ENCODE assay signal across 1 cellular context in the genomic region with DNA sequence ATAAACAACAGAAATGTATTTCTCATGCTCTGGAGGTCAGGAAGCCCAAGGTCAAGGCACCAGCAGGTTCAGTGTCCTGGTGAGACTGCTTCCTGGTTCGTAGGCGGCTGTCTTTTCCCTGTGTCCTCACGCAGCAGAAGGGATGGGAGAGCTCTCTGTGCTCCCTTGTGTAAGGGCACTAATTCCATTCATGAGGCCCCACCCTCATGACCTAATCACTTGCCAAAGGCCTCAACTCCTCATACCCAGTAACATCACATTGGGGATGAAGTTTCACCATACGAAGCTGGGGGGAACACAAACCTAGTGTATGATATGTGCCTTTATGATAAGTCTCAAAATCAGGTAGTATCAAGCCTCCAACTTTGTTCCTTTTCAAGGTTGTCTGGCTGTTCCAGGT.
TF ChIP-seq lines count a peak whose summit lies in the region.

No MANE protein-coding gene starts in this region.

TF ChIP-seq in IMR-90, 13 proteins besides CTCF, POLR2A, EP300 and RAD21:
- TF ChIP-seq, protein P1, sequence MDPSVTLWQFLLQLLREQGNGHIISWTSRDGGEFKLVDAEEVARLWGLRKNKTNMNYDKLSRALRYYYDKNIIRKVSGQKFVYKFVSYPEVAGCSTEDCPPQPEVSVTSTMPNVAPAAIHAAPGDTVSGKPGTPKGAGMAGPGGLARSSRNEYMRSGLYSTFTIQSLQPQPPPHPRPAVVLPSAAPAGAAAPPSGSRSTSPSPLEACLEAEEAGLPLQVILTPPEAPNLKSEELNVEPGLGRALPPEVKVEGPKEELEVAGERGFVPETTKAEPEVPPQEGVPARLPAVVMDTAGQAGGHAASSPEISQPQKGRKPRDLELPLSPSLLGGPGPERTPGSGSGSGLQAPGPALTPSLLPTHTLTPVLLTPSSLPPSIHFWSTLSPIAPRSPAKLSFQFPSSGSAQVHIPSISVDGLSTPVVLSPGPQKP (IDR thresholded peaks at IDR 0.05; ENCODE audit: borderline replicate concordance, low read depth, low read length), result no peak
- TF ChIP-seq CHD1 (IDR thresholded peaks at IDR 0.05; ENCODE audit: low read depth, low read length) (no peak), BHLHE40 (IDR thresholded peaks at IDR 0.05; ENCODE audit: low read depth, low read length) (no peak), RFX5 (IDR thresholded peaks at IDR 0.05; ENCODE audit: low read depth, low read length) (no peak), FOS (IDR thresholded peaks at IDR 0.05; ENCODE audit: low read depth, low read length) (no peak), SMC3 (IDR thresholded peaks at IDR 0.05; ENCODE audit: low read depth, low read length) (no peak), RCOR1 (IDR thresholded peaks at IDR 0.05; ENCODE audit: insufficient replicate concordance, low read length) (no peak), MAZ (IDR thresholded peaks at IDR 0.05; ENCODE audit: borderline replicate concordance, low read depth, low read length) (no peak), MXI1 (IDR thresholded peaks at IDR 0.05; ENCODE audit: borderline replicate concordance, low read depth, low read length) (no peak), NFE2L2 (IDR thresholded peaks at IDR 0.05; ENCODE audit: low read depth, low read length) (no peak), CEBPB (IDR thresholded peaks at IDR 0.05; ENCODE audit: low read depth, low read length) (no peak), MAFK (IDR thresholded peaks at IDR 0.05; ENCODE audit: low read depth, low read length) (no peak)
- TF ChIP-seq, protein P2, sequence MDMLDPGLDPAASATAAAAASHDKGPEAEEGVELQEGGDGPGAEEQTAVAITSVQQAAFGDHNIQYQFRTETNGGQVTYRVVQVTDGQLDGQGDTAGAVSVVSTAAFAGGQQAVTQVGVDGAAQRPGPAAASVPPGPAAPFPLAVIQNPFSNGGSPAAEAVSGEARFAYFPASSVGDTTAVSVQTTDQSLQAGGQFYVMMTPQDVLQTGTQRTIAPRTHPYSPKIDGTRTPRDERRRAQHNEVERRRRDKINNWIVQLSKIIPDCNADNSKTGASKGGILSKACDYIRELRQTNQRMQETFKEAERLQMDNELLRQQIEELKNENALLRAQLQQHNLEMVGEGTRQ (IDR thresholded peaks at IDR 0.05; ENCODE audit: low read depth, low read length), result no peak
